8 cellular contexts compared by ENCODE assay signal in the genomic region with DNA sequence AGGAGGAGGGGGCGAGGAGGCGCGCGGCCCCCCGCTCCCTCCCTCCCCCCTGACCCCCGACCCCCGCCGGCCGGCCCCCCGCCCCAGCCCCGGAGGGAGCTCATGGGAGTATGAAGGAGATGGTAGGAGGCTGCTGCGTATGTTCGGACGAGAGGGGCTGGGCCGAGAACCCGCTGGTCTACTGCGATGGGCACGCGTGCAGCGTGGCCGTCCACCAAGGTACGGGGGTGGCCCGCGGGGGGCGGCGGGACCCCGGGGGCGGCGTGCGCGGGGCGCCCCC. TPM values are rescaled to one million over a fixed set of nuclear protein-coding genes. Genes with fewer than 3 reads are reported as not detected.
DNase-seq lines count a peak whose midpoint lies in the region; ATAC-seq and TF ChIP-seq lines count a peak whose summit lies in the region.

No MANE protein-coding gene starts in this region.

- peaks cover 24% of the 10 kb centered on the region for H3K4me1 ChIP-seq in Caco-2
- peaks cover 39% of the 10 kb centered on the region for H3K4me1 ChIP-seq in OCI-LY1 (ENCODE audit: insufficient read depth, low read length, severe bottlenecking)
- H3K4me1 ChIP-seq in effector memory CD4-positive, alpha-beta T cell (ENCODE audit: control insufficient read depth, insufficient read depth, low read length, poor library complexity, severe bottlenecking): peaks cover 32% of the 10 kb centered on the region
- peaks cover 20 to 23% of the 10 kb centered on the region in 2 donors for H3K4me1 ChIP-seq in neuronal stem cell (ENCODE audit: control insufficient read depth in 2 of 2, insufficient read depth in 1 of 2, low read depth in 1 of 2, low read length in 2 of 2)

- POLR2A ChIA-PET in Caco-2 (lab: Charles Lee): interaction anchor here (0.5 to 1.5 kb wide), 7 partner anchors 11 to 756 kb away, joined by 3 to 6 read pairs (median 4); a partner anchor contains a TSS

- no peak overlapping the region for H4K91ac ChIP-seq in neuronal stem cell (ENCODE audit: low read depth, low read length, poor library complexity)

- no peak overlapping the region for H3K14ac ChIP-seq in neuronal stem cell (ENCODE audit: low read length)

- WGBS in neuronal stem cell (ENCODE audit: extremely low coverage in 2 of 2, insufficient read length in 2 of 2, insufficient replicate concordance in 1 of 2), 2 donors: no CpG with 5 or more reads among the region's 32 CpGs

- H2BK120ac ChIP-seq in neuronal stem cell (ENCODE audit: low read depth, low read length): no peak overlapping the region

- no peak for ATAC-seq in HG03095 (IDR thresholded peaks at IDR 0.05; ENCODE audit: unreplicated experiment)
- no peak for ATAC-seq in HG03432 (IDR thresholded peaks at IDR 0.05; ENCODE audit: unreplicated experiment)

- peak overlapping the region; percentile 71 for H3K4me3 ChIP-seq in Caco-2 (ENCODE audit: low read depth, low read length)
- H3K4me3 ChIP-seq in OCI-LY1 (ENCODE audit: low read depth, low read length, poor library complexity, severe bottlenecking): peak overlapping the region; percentile 95
- peak overlapping the region; percentile 84 for H3K4me3 ChIP-seq in effector memory CD4-positive, alpha-beta T cell (ENCODE audit: insufficient read depth, low read depth, low read length, poor library complexity, severe bottlenecking)
- H3K4me3 ChIP-seq in neuronal stem cell (ENCODE audit: low read length in 2 of 2): peak overlapping the region; percentile 73 to 84

- no peak overlapping the region for H2BK5ac ChIP-seq in neuronal stem cell (ENCODE audit: low read length)

- H3K27ac Mint-ChIP-seq in Caco-2 (ENCODE audit: unreplicated experiment): no peak overlapping the region

- H3K36me3 ChIP-seq in Caco-2 (ENCODE audit: control insufficient read depth, insufficient read depth, low read length) (peaks cover 2% of the 10 kb centered on the region), OCI-LY1 (ENCODE audit: insufficient read depth, low read length) (peaks cover 25% of the 10 kb centered on the region), neuronal stem cell (replicated peaks in 1 of 2; ENCODE audit: control insufficient read depth in 2 of 2, insufficient read depth in 2 of 2, low read length in 2 of 2) (peaks cover 3 to 33% of the 10 kb centered on the region in 2 donors)
- peaks cover 17% of the 10 kb centered on the region for H3K36me3 ChIP-seq in effector memory CD4-positive, alpha-beta T cell (ENCODE audit: control insufficient read depth, insufficient read depth, low read length)

- peaks cover 24% of the 10 kb centered on the region for H3K4me1 Mint-ChIP-seq in Caco-2 (ENCODE audit: low read depth, unreplicated experiment)

- H2BK12ac ChIP-seq in neuronal stem cell (ENCODE audit: low read length): no peak overlapping the region

- DNase-seq in Caco-2 (no peak), neuronal stem cell (ENCODE audit: low spot score) (no peak), NCI-H345 (lab: John Stamatoyannopoulos, UW) (no peak)
- DNase-seq in effector memory CD4-positive, alpha-beta T cell: no peak
- no peak for DNase-seq in stimulated activated CD4-positive, alpha-beta T cell treated with anti-CD3 and anti-CD28 coated beads, Interleukin-15, amount 100 ng/mL, for 24 hours

- H2AK5ac ChIP-seq in neuronal stem cell (ENCODE audit: low read depth, low read length): no peak overlapping the region

- H3K4ac ChIP-seq in neuronal stem cell (ENCODE audit: low read length): no peak overlapping the region

- H3K23ac ChIP-seq in neuronal stem cell (ENCODE audit: low read depth, low read length, poor library complexity): peak overlapping the region; percentile 40

- H3K9me3 Mint-ChIP-seq in Caco-2 (ENCODE audit: unreplicated experiment): no peaks in the 10 kb centered on the region

- no peaks in the 10 kb centered on the region for H3K9me3 ChIP-seq in Caco-2
- no peaks in the 10 kb centered on the region for H3K9me3 ChIP-seq in OCI-LY1 (ENCODE audit: low read length)
- H3K9me3 ChIP-seq in effector memory CD4-positive, alpha-beta T cell (ENCODE audit: control insufficient read depth, low read length): no peaks in the 10 kb centered on the region
- no peaks in the 10 kb centered on the region for H3K9me3 ChIP-seq in neuronal stem cell (replicated peaks in 1 of 2; ENCODE audit: control insufficient read depth in 2 of 2, insufficient read depth in 1 of 2, low read depth in 1 of 2, low read length in 2 of 2)

- peak overlapping the region; percentile 77 for H3K18ac ChIP-seq in neuronal stem cell (ENCODE audit: low read length)

- BruUV-seq in Caco-2 (replicated peaks; lab: Mats Ljungman, UMichigan): no TSS peak

- CTCF ChIA-PET in Caco-2 (lab: Charles Lee): interaction anchor here (0.9 to 1.5 kb wide), 4 partner anchors 25 to 448 kb away, joined by 4 to 5 read pairs (median 4); a partner anchor contains a TSS

- no peaks in the 10 kb centered on the region for H3K27me3 Mint-ChIP-seq in Caco-2 (ENCODE audit: insufficient read depth, unreplicated experiment)

- H3K4me2 ChIP-seq in OCI-LY1 (ENCODE audit: low read length) (peak overlapping the region; percentile 80), neuronal stem cell (ENCODE audit: insufficient read depth, low read length, poor library complexity, severe bottlenecking) (peak overlapping the region; percentile 84)

- no peak for TF ChIP-seq CTCF in Caco-2 (IDR thresholded peaks at IDR 0.05; ENCODE audit: insufficient read depth in 1 of 2, low read depth in 1 of 2, low read length in 1 of 2, severe bottlenecking in 1 of 2, unreplicated experiment in 1 of 2)
- no peak for TF ChIP-seq CTCF in OCI-LY1 (IDR thresholded peaks at IDR 0.05; ENCODE audit: low read length)

- H3K27me3 ChIP-seq in Caco-2 (replicated peaks; ENCODE audit: control insufficient read depth, insufficient read depth, low read length) (no peaks in the 10 kb centered on the region), OCI-LY1 (ENCODE audit: insufficient read depth, low read length) (peaks cover 4% of the 10 kb centered on the region; the same call in 1 of the 2 replicates), neuronal stem cell (ENCODE audit: control insufficient read depth in 3 of 3, insufficient read depth in 3 of 3, low read depth in 1 of 3, low read length in 3 of 3) (peaks cover 0 to 52% (median 18%) of the 10 kb centered on the region in 3 experiments)
- H3K27me3 ChIP-seq in effector memory CD4-positive, alpha-beta T cell (replicated peaks; ENCODE audit: control insufficient read depth, insufficient read depth, low read length, poor library complexity, severe bottlenecking): no peaks in the 10 kb centered on the region

- peak overlapping the region; percentile 88 for H3K9ac ChIP-seq in OCI-LY1 (ENCODE audit: low read length)
- peak overlapping the region; percentile 73 for H3K9ac ChIP-seq in neuronal stem cell (ENCODE audit: low read depth, low read length, poor library complexity)

- no peak overlapping the region for H4K8ac ChIP-seq in neuronal stem cell (ENCODE audit: low read depth, low read length)

- peak overlapping the region; percentile 50 for H2BK15ac ChIP-seq in neuronal stem cell (ENCODE audit: low read length)

- H3K9me2 ChIP-seq in OCI-LY1 (ENCODE audit: low read depth, low read length): no peaks in the 10 kb centered on the region

- peaks cover 7% of the 10 kb centered on the region; the same call in 1 of the 2 replicates for H3F3A ChIP-seq in OCI-LY1 (ENCODE audit: insufficient read depth, low read length)

- intact Hi-C loops in Caco-2 (cut with micrococcal nuclease; ENCODE audit: unreplicated experiment): loop anchor here (10.0 kb wide), 1 partner anchor 991 kb away; no protein-coding TSS in a partner anchor

- H4K20me1 ChIP-seq in OCI-LY1 (ENCODE audit: insufficient read depth, low read length): no peaks in the 10 kb centered on the region

- peak overlapping the region; percentile 95 for H3K4me3 Mint-ChIP-seq in Caco-2 (ENCODE audit: unreplicated experiment)

- 0 out of 2 replicates have a peak, but pooled peaks cover 4% of the 10 kb centered on the region for H3K79me2 ChIP-seq in OCI-LY1 (ENCODE audit: insufficient read depth, low read length)

- no peak overlapping the region for H2AFZ ChIP-seq in OCI-LY1 (ENCODE audit: low read length)
- peak overlapping the region; percentile 67 for H2AFZ ChIP-seq in neuronal stem cell (ENCODE audit: low read length)

- H3K79me1 ChIP-seq in neuronal stem cell (ENCODE audit: low read depth, low read length): peaks cover 2% of the 10 kb centered on the region

- H3K27ac ChIP-seq in OCI-LY1 (ENCODE audit: low read depth, low read length, poor library complexity, severe bottlenecking): no peak overlapping the region
- H3K27ac ChIP-seq in effector memory CD4-positive, alpha-beta T cell (ENCODE audit: insufficient read depth, low read length, poor library complexity, severe bottlenecking): peak overlapping the region; percentile 69
- no peak overlapping the region for H3K27ac ChIP-seq in neuronal stem cell (replicated peaks; ENCODE audit: low read length)

- peaks cover 21% of the 10 kb centered on the region for H3K36me3 Mint-ChIP-seq in Caco-2 (ENCODE audit: insufficient read depth, unreplicated experiment)

RNA-seq across cellular contexts. Expression of a gene that starts 0.4 kb away (rescaled TPM):
- 69.7 and 72.5 TPM in 2 replicates for total RNA-seq in Caco-2 (2022)
- polyA plus RNA-seq in neuronal stem cell (2013, experiment 1 of 2): 14.2 TPM
- 14.1 TPM for polyA plus RNA-seq in neuronal stem cell (2013, experiment 2 of 2)

RNA-seq across cellular contexts. Expression of a gene that starts 24.7 kb away (rescaled TPM):
- total RNA-seq in Caco-2 (2022): 16.6 and 18.3 TPM in 2 replicates
- polyA plus RNA-seq in neuronal stem cell (2013, experiment 1 of 2): 4.7 TPM
- polyA plus RNA-seq in neuronal stem cell (2013, experiment 2 of 2): 4.8 TPM

RNA-seq across cellular contexts. Expression of a gene that starts 30.7 kb away (rescaled TPM):
- 17.1 and 19.1 TPM in 2 replicates for total RNA-seq in Caco-2 (2022)
- 17.0 TPM for polyA plus RNA-seq in neuronal stem cell (2013, experiment 1 of 2)
- polyA plus RNA-seq in neuronal stem cell (2013, experiment 2 of 2): 16.8 TPM

RNA-seq across cellular contexts. Expression of a gene that starts 42.7 kb away (rescaled TPM):
- total RNA-seq in Caco-2 (2022): 91.3 and 95.1 TPM in 2 replicates
- polyA plus RNA-seq in neuronal stem cell (2013, experiment 1 of 2): 74.0 TPM
- polyA plus RNA-seq in neuronal stem cell (2013, experiment 2 of 2): 69.4 TPM

RNA-seq across cellular contexts. Expression of a gene that starts 47.1 kb away (rescaled TPM):
- 427 and 465 TPM in 2 replicates for total RNA-seq in Caco-2 (2022)
- polyA plus RNA-seq in neuronal stem cell (2013, experiment 1 of 2): 263 TPM
- 265 TPM for polyA plus RNA-seq in neuronal stem cell (2013, experiment 2 of 2)
